ENCODE assay signal across 1 cellular context in the genomic region with DNA sequence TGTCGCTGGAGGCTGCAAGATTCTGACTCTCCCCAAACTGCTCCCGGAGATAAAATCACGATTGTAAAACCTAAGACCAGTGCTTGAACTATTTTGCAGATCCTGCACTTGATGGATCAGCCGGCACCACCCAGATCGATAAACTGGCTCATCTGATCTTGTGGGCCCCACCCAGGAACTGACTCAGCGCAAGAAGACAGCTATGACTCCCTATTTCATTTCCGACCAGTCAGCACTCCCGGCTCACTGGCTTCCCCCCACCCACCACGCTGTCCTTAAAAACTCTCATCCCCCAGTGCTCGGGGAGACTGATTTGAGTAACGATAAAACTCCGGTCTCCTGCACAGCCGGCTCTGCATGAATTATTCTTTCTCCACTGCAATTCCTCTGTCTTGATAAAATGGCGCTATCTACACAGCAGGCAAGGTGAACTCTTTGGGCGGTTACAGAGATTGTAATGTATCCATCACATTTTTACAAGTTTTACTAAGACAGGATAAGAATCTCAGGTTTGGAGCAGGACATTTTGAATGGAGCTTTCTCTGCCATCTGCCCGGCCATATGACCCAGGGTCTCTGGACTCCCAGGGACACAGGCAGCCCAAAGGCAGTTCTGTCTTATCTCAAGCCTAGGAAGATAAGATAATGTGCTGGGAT.
TF ChIP-seq lines count a peak whose summit lies in the region.

No MANE protein-coding gene starts in this region.

TF ChIP-seq in K562, 482 proteins besides CTCF, POLR2A, EP300 and RAD21 (continued from another document and continues in another):
- TF ChIP-seq, protein P1, sequence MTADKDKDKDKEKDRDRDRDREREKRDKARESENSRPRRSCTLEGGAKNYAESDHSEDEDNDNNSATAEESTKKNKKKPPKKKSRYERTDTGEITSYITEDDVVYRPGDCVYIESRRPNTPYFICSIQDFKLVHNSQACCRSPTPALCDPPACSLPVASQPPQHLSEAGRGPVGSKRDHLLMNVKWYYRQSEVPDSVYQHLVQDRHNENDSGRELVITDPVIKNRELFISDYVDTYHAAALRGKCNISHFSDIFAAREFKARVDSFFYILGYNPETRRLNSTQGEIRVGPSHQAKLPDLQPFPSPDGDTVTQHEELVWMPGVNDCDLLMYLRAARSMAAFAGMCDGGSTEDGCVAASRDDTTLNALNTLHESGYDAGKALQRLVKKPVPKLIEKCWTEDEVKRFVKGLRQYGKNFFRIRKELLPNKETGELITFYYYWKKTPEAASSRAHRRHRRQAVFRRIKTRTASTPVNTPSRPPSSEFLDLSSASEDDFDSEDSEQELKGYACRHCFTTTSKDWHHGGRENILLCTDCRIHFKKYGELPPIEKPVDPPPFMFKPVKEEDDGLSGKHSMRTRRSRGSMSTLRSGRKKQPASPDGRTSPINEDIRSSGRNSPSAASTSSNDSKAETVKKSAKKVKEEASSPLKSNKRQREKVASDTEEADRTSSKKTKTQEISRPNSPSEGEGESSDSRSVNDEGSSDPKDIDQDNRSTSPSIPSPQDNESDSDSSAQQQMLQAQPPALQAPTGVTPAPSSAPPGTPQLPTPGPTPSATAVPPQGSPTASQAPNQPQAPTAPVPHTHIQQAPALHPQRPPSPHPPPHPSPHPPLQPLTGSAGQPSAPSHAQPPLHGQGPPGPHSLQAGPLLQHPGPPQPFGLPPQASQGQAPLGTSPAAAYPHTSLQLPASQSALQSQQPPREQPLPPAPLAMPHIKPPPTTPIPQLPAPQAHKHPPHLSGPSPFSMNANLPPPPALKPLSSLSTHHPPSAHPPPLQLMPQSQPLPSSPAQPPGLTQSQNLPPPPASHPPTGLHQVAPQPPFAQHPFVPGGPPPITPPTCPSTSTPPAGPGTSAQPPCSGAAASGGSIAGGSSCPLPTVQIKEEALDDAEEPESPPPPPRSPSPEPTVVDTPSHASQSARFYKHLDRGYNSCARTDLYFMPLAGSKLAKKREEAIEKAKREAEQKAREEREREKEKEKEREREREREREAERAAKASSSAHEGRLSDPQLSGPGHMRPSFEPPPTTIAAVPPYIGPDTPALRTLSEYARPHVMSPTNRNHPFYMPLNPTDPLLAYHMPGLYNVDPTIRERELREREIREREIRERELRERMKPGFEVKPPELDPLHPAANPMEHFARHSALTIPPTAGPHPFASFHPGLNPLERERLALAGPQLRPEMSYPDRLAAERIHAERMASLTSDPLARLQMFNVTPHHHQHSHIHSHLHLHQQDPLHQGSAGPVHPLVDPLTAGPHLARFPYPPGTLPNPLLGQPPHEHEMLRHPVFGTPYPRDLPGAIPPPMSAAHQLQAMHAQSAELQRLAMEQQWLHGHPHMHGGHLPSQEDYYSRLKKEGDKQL (CRISPR knock-in tag; IDR thresholded peaks at IDR 0.05; ENCODE audit: borderline replicate concordance), result no peak
- TF ChIP-seq ZNF282 (CRISPR knock-in tag; IDR thresholded peaks at IDR 0.05) (no peak), ETV5 (CRISPR knock-in tag; IDR thresholded peaks at IDR 0.05; ENCODE audit: low read depth) (peak; percentile 92), ZNF217 (CRISPR knock-in tag; IDR thresholded peaks at IDR 0.05) (no peak), KLF16 (IDR thresholded peaks at IDR 0.05) (no peak), LCOR (CRISPR knock-in tag; IDR thresholded peaks at IDR 0.05) (no peak), SMARCE1 (IDR thresholded peaks at IDR 0.05) (peak; percentile 91), LARP7 (IDR thresholded peaks at IDR 0.05) (no peak), ZNF668 (CRISPR knock-in tag; IDR thresholded peaks at IDR 0.05) (no peak), SAFB (IDR thresholded peaks at IDR 0.05; ENCODE audit: borderline replicate concordance, low read depth, low read length) (no peak), SPI1 (IDR thresholded peaks at IDR 0.05; ENCODE audit: borderline replicate concordance, low read depth, low read length) (0 out of 2 replicates have a peak, but pooled peaks have one; percentile 20), ARID2 (IDR thresholded peaks at IDR 0.05) (no peak), TOE1 (IDR thresholded peaks at IDR 0.05; ENCODE audit: borderline replicate concordance) (peak; percentile 39; the same call in 1 of the 2 replicates), TOE1 (CRISPR knock-in tag; IDR thresholded peaks at IDR 0.05; ENCODE audit: borderline replicate concordance, low read depth) (no peak), TCF3 (CRISPR knock-in tag; IDR thresholded peaks at IDR 0.05) (no peak), DIDO1 (tag; IDR thresholded peaks at IDR 0.05; ENCODE audit: low read depth) (no peak), RBM39 (optimal IDR thresholded peaks at IDR 0.05; ENCODE audit: low read depth, low read length) (no peak), RUNX1 (IDR thresholded peaks at IDR 0.05; ENCODE audit: low read depth) (no peak), NRF1 (conservative IDR thresholded peaks at IDR 0.05 in 1 of 2, IDR thresholded peaks at IDR 0.05 in 1 of 2) (peak; percentile 55 to 63; a peak in 3 of 4 replicates), DDX20 (tag; IDR thresholded peaks at IDR 0.05; ENCODE audit: low read depth) (no peak), ZNF384 (IDR thresholded peaks at IDR 0.05; ENCODE audit: low read depth, low read length) (no peak), STAG1 (CRISPR knock-in tag; IDR thresholded peaks at IDR 0.05; ENCODE audit: borderline replicate concordance) (no peak), NONO (IDR thresholded peaks at IDR 0.05; ENCODE audit: low read depth in 2 of 2, low read length in 1 of 2) (no peak), HCFC1 (IDR thresholded peaks at IDR 0.05; ENCODE audit: low read depth, low read length) (no peak), ETV1 (tag; conservative IDR thresholded peaks at IDR 0.05; ENCODE audit: low read depth) (peak; percentile 91), PHF20 (IDR thresholded peaks at IDR 0.05; ENCODE audit: partially characterized antibody) (no peak), STAT5A (IDR thresholded peaks at IDR 0.05; ENCODE audit: borderline replicate concordance, low read length) (no peak), SRSF3 (IDR thresholded peaks at IDR 0.05; ENCODE audit: insufficient read depth, low read length) (no peak), YBX1 (IDR thresholded peaks at IDR 0.05) (no peak), CBX2 (IDR thresholded peaks at IDR 0.05; ENCODE audit: insufficient read depth, low read length, poor library complexity, severe bottlenecking) (no peak)
- TF ChIP-seq, protein P2, sequence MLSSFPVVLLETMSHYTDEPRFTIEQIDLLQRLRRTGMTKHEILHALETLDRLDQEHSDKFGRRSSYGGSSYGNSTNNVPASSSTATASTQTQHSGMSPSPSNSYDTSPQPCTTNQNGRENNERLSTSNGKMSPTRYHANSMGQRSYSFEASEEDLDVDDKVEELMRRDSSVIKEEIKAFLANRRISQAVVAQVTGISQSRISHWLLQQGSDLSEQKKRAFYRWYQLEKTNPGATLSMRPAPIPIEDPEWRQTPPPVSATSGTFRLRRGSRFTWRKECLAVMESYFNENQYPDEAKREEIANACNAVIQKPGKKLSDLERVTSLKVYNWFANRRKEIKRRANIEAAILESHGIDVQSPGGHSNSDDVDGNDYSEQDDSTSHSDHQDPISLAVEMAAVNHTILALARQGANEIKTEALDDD (IDR thresholded peaks at IDR 0.05), result peak; percentile 68
- TF ChIP-seq, protein P3, sequence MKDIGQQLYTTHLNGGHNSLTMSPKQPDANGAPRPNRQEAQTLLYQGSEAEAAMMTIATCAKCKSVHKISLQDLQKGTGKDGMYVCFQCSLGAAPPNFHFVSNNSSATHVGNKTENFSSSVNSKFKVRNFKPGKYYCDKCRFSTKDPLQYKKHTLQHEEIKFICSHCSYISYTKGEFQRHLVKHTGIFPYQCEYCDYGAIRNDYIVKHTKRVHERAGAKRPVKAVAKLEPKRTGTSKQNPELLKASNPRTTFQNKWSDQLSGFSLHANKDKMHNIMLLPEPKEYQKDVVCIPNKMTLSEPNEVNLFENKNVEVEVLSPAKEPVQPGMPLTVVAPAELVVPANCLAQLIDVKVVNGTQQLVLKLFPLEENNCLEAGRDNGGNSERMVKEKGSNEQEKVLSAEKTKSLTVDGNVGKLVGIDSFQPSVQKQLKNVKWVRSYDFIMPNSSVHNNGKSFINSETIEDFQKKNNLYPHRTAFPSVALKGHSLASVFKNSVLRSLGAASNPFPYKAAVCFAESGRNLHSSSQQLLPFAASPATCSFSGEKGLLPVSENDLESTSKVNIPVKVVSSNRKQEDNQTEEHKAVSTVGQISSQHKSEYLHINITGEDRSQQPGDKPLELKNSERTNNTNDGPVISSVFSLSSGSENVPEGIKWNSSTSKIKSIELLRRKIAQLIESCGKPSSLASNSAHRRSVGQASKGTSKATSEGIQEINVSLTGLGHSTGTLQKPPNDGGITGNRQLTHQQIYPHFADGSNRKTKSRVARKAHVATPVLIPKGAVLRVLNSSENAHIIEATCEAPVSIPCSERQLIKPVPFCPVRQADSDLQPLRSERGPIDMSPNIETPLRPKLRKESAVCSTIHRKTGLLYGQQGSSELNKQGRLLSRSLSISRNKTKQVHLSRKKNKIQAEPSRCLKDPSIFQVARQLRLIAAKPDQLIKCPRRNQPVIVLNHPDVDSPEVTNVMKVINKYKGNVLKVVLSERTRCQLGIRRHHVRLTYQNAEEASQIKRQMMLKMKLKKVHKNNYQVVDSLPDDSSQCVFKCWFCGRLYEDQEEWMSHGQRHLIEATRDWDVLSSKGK (CRISPR knock-in tag; IDR thresholded peaks at IDR 0.05), result no peak
- TF ChIP-seq, protein P4, sequence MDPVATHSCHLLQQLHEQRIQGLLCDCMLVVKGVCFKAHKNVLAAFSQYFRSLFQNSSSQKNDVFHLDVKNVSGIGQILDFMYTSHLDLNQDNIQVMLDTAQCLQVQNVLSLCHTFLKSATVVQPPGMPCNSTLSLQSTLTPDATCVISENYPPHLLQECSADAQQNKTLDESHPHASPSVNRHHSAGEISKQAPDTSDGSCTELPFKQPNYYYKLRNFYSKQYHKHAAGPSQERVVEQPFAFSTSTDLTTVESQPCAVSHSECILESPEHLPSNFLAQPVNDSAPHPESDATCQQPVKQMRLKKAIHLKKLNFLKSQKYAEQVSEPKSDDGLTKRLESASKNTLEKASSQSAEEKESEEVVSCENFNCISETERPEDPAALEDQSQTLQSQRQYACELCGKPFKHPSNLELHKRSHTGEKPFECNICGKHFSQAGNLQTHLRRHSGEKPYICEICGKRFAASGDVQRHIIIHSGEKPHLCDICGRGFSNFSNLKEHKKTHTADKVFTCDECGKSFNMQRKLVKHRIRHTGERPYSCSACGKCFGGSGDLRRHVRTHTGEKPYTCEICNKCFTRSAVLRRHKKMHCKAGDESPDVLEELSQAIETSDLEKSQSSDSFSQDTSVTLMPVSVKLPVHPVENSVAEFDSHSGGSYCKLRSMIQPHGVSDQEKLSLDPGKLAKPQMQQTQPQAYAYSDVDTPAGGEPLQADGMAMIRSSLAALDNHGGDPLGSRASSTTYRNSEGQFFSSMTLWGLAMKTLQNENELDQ (CRISPR knock-in tag; IDR thresholded peaks at IDR 0.05; ENCODE audit: borderline replicate concordance), result no peak
- TF ChIP-seq, protein P5, sequence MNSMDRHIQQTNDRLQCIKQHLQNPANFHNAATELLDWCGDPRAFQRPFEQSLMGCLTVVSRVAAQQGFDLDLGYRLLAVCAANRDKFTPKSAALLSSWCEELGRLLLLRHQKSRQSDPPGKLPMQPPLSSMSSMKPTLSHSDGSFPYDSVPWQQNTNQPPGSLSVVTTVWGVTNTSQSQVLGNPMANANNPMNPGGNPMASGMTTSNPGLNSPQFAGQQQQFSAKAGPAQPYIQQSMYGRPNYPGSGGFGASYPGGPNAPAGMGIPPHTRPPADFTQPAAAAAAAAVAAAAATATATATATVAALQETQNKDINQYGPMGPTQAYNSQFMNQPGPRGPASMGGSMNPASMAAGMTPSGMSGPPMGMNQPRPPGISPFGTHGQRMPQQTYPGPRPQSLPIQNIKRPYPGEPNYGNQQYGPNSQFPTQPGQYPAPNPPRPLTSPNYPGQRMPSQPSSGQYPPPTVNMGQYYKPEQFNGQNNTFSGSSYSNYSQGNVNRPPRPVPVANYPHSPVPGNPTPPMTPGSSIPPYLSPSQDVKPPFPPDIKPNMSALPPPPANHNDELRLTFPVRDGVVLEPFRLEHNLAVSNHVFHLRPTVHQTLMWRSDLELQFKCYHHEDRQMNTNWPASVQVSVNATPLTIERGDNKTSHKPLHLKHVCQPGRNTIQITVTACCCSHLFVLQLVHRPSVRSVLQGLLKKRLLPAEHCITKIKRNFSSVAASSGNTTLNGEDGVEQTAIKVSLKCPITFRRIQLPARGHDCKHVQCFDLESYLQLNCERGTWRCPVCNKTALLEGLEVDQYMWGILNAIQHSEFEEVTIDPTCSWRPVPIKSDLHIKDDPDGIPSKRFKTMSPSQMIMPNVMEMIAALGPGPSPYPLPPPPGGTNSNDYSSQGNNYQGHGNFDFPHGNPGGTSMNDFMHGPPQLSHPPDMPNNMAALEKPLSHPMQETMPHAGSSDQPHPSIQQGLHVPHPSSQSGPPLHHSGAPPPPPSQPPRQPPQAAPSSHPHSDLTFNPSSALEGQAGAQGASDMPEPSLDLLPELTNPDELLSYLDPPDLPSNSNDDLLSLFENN (IDR thresholded peaks at IDR 0.05; ENCODE audit: low read depth in 2 of 2, low read length in 2 of 2), result peak in 1 of 2 experiments; percentile 36; a peak in 1 of 4 replicates
- TF ChIP-seq, protein P6, sequence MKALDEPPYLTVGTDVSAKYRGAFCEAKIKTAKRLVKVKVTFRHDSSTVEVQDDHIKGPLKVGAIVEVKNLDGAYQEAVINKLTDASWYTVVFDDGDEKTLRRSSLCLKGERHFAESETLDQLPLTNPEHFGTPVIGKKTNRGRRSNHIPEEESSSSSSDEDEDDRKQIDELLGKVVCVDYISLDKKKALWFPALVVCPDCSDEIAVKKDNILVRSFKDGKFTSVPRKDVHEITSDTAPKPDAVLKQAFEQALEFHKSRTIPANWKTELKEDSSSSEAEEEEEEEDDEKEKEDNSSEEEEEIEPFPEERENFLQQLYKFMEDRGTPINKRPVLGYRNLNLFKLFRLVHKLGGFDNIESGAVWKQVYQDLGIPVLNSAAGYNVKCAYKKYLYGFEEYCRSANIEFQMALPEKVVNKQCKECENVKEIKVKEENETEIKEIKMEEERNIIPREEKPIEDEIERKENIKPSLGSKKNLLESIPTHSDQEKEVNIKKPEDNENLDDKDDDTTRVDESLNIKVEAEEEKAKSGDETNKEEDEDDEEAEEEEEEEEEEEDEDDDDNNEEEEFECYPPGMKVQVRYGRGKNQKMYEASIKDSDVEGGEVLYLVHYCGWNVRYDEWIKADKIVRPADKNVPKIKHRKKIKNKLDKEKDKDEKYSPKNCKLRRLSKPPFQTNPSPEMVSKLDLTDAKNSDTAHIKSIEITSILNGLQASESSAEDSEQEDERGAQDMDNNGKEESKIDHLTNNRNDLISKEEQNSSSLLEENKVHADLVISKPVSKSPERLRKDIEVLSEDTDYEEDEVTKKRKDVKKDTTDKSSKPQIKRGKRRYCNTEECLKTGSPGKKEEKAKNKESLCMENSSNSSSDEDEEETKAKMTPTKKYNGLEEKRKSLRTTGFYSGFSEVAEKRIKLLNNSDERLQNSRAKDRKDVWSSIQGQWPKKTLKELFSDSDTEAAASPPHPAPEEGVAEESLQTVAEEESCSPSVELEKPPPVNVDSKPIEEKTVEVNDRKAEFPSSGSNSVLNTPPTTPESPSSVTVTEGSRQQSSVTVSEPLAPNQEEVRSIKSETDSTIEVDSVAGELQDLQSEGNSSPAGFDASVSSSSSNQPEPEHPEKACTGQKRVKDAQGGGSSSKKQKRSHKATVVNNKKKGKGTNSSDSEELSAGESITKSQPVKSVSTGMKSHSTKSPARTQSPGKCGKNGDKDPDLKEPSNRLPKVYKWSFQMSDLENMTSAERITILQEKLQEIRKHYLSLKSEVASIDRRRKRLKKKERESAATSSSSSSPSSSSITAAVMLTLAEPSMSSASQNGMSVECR (CRISPR knock-in tag; IDR thresholded peaks at IDR 0.05), result no peak
- TF ChIP-seq, protein P7, sequence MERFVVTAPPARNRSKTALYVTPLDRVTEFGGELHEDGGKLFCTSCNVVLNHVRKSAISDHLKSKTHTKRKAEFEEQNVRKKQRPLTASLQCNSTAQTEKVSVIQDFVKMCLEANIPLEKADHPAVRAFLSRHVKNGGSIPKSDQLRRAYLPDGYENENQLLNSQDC (CRISPR knock-in tag; IDR thresholded peaks at IDR 0.05), result no peak
